Comparison of ENCODE assay signal across 8 cellular contexts in the genomic region with DNA sequence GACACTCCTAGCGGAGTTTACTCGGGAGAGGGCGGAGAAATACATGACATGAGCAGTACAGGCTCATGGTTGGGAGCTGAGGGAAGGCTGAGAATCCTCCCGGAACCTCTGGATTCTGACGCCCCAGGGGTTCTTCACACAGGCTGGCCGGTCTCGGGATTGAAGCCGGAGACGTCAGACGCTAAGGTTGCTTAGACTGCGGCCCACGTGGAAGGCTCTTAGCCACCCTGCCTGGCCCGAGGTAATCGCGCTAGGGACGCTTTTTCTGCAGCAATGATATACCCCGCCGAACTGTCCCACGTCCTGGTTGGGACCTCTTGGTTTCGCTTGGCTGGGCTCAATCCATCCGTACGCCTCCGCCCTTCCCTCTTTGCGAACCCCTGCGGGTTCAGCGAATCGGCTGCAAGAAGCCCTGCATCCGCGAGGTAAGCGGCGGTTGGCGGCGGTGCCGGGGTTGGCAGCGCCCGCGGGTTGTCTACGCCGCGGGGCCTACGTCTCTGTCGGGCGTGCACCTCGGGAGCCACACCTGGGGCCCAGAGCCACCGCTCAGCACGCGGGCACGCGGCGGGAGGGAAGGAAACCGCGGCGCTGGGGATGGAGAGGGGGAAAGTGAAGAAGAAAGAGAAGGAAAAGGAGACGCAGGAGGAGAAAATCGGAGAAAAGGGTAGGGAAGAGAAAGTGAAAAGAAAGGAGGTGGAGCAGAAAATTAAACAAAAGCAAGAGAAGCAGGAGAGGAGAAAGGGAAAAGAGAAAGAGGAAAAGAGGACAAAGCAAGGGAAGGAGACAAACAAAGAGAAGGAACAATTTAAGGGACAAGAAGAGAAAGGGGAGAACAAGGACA.
A peak's percentile ranks its signal among the peaks of the same experiment; 100 is the strongest.
DNase-seq lines count a peak whose midpoint lies in the region; ATAC-seq lines count a peak whose summit lies in the region.

A gene with protein sequence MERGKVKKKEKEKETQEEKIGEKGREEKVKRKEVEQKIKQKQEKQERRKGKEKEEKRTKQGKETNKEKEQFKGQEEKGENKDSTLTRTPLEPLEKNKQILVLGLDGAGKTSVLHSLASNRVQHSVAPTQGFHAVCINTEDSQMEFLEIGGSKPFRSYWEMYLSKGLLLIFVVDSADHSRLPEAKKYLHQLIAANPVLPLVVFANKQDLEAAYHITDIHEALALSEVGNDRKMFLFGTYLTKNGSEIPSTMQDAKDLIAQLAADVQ (plus strand): TSS at position 523 of the 841 bp plus-strand sequence. CDS start 72 bp downstream, at position 595.

- ATAC-seq in GM18868 (IDR thresholded peaks at IDR 0.05; ENCODE audit: unreplicated experiment) (peak; percentile 80), HG03521 (IDR thresholded peaks at IDR 0.05; ENCODE audit: unreplicated experiment) (peak; percentile 46), GM19351 (IDR thresholded peaks at IDR 0.05; ENCODE audit: unreplicated experiment) (no peak)

- DNase-seq in activated CD4-positive, alpha-beta T cell treated with anti-CD3 and anti-CD28 coated beads for 1 hour: peak; percentile 53
- DNase-seq in cerebellar cortex (ENCODE audit: low spot score) (peak; percentile 36), left kidney (ENCODE audit: low read depth, low spot score) (peak; percentile 83), NCI-H446 (lab: John Stamatoyannopoulos, UW) (no peak)
- peak; percentile 7 to 32 for DNase-seq in stimulated activated CD4-positive, alpha-beta T cell treated with anti-CD3 and anti-CD28 coated beads, Interleukin-1b, Interleukin-23, amount 100 ng/mL, for 1 hour (ENCODE audit: low read depth in 2 of 2)

Comparison
In these comparisons a context has a peak if more than half of its experiments do, and no peak if none do; other contexts are left out.
1. DNase-seq: peak in activated CD4-positive, alpha-beta T cell treated with anti-CD3 and anti-CD28 coated beads for 1 hour (single experiment), cerebellar cortex (single experiment), left kidney (single experiment) and stimulated activated CD4-positive, alpha-beta T cell treated with anti-CD3 and anti-CD28 coated beads, Interleukin-1b, Interleukin-23, amount 100 ng/mL, for 1 hour (2 of 2); none in NCI-H446 (0 of 2).